In the genomic region with DNA sequence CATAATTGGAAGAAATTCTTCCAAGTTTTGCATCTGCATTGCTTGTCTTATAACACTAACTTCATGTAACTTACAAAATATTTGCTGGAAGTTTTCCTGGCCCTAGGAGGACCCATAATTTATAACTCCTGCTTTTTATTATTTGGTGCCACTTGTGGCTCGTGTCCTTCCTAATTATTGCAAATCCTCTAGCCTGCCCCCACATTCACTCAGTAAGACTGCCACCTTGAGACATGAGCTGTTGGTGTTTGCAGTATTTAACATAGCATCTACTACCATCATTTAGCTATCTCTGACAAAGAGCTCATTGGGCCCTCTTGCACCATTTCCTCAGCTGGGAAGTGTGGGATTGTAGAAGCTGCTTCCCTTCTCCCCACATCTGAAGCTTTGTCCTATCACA, we compare ENCODE assay signal across 23 cellular contexts. TPM values are rescaled to one million over a fixed set of nuclear protein-coding genes. Genes with fewer than 3 reads are reported as not detected.
DNase-seq lines count a peak whose midpoint lies in the region; TF ChIP-seq lines count a peak whose summit lies in the region.
"Had no signal": no experiment of that assay in that cellular context is flagged by ENCODE, and none has a peak within 500 bp of the region (broad histone marks: within the 10 kb centered on the region; RNA-seq: fewer than 3 reads in every experiment).

No MANE protein-coding gene starts in this region.

- H3K27me3 ChIP-seq in mesendoderm (ENCODE audit: insufficient read depth, low read length, poor library complexity) (no peaks in the 10 kb centered on the region), esophagus squamous epithelium (no peaks in the 10 kb centered on the region)
- H3K27me3 ChIP-seq: testis had no signal

- H3K18ac ChIP-seq in mesendoderm (ENCODE audit: low read length) = no peak overlapping the region

- H3K4ac ChIP-seq in mesendoderm (ENCODE audit: low read depth, low read length) = no peak overlapping the region

- no peak overlapping the region for H4K8ac ChIP-seq in mesendoderm (ENCODE audit: low read depth, low read length)

- no peak overlapping the region for H3K9ac ChIP-seq in mesendoderm (ENCODE audit: low read length)

- H2AK5ac ChIP-seq in mesendoderm (ENCODE audit: low read length) = no peak overlapping the region

- H3K4me3 ChIP-seq in LNCaP clone FGC (ENCODE audit: low read depth, low read length) (no peak overlapping the region), mesendoderm (ENCODE audit: low read length) (no peak overlapping the region), OCI-LY7 (ENCODE audit: low read depth, low read length, poor library complexity, severe bottlenecking) (no peak overlapping the region), esophagus squamous epithelium (no peak overlapping the region)
- H3K4me3 ChIP-seq: psoas muscle, SK-N-MC, testis had no signal

- H3K27ac ChIP-seq in VCaP (peak overlapping the region; percentile 97), mesendoderm (ENCODE audit: low read depth, low read length) (no peak overlapping the region), OCI-LY7 (ENCODE audit: low read depth, low read length, poor library complexity, severe bottlenecking) (no peak overlapping the region), esophagus squamous epithelium (no peak overlapping the region)
- H3K27ac ChIP-seq: psoas muscle, SK-N-MC, testis had no signal

- H3K23ac ChIP-seq in mesendoderm (ENCODE audit: low read length) = no peak overlapping the region

- no peaks in the 10 kb centered on the region for H3K9me2 ChIP-seq in OCI-LY7 (ENCODE audit: insufficient read depth, low read length)

- H3K36me3 ChIP-seq in mesendoderm (ENCODE audit: control insufficient read depth, insufficient read depth, low read length) (no peaks in the 10 kb centered on the region), OCI-LY7 (ENCODE audit: insufficient read depth, low read length) (no peaks in the 10 kb centered on the region), esophagus squamous epithelium (no peaks in the 10 kb centered on the region)

- CTCF ChIA-PET in OCI-LY7 (lab: Charles Lee; ENCODE audit: unreplicated experiment) = no interaction called here

- TF ChIP-seq POLR2A in esophagus squamous epithelium (IDR thresholded peaks at IDR 0.05) = no peak

- no peak overlapping the region for H2BK15ac ChIP-seq in mesendoderm (replicated peaks; ENCODE audit: low read depth)

- H2AFZ ChIP-seq in OCI-LY7 (ENCODE audit: low read length) = no peak overlapping the region

- H2BK120ac ChIP-seq in mesendoderm (ENCODE audit: low read depth, low read length) = no peak overlapping the region

- no peak overlapping the region for H4K5ac ChIP-seq in mesendoderm (ENCODE audit: low read length)

- intact Hi-C loops in OCI-LY7 (cut with micrococcal nuclease; ENCODE audit: unreplicated experiment) = no loop called here
- intact Hi-C loops in esophagus squamous epithelium (cut with DNase I) = no loop called here

- H3K9me3 ChIP-seq in OCI-LY7 (ENCODE audit: low read length) (no peaks in the 10 kb centered on the region), esophagus squamous epithelium (peaks cover 0 to 4% (median 0%) of the 10 kb centered on the region in 3 donors)
- H3K9me3 ChIP-seq: psoas muscle, testis had no signal

- no peak overlapping the region for H3K4me2 ChIP-seq in mesendoderm (ENCODE audit: low read length)
- no peak overlapping the region for H3K4me2 ChIP-seq in OCI-LY7 (ENCODE audit: low read length)

- no peak overlapping the region for H3K56ac ChIP-seq in mesendoderm (ENCODE audit: low read length)

- POLR2A ChIA-PET in OCI-LY7 (lab: Charles Lee) = interaction anchor here (0.6 to 1.2 kb wide), 3 partner anchors 16 to 40 kb away, joined by 3 to 4 read pairs (median 3); no protein-coding TSS in a partner anchor

- DNase-seq in GM10266 (ENCODE audit: extremely low spot score) = no peak
- no peak for DNase-seq in LNCaP clone FGC (ENCODE audit: low read depth)
- peak; percentile 52 for DNase-seq in mesendoderm
- DNase-seq in OCI-LY7 (ENCODE audit: low spot score) = no peak
- DNase-seq in stimulated activated CD4-positive, alpha-beta T cell treated with anti-CD3 and anti-CD28 coated beads, Interleukin-2, amount 100 ng/mL, for 24 hours = no peak
- DNase-seq in esophagus squamous epithelium (lab: John Stamatoyannopoulos, UW) = no peak
- DNase-seq: activated CD4-positive, alpha-beta T cell treated with anti-CD3 and anti-CD28 coated beads for 4 hours; activated CD8-positive, alpha-beta memory T cell treated with anti-CD3 and anti-CD28 coated beads for 24 hours; activated effector memory CD4-positive, alpha-beta T cell treated with Interleukin-2 at 50 U/mL for 16 hours; activated naive CD8-positive, alpha-beta T cell treated with anti-CD3 and anti-CD28 coated beads for 36 hours; cortex of kidney; hypothalamus; MM.1S; NCI-H146; NCI-H2107; NCI-H510A; psoas muscle; RPMI8226; stimulated activated naive CD8-positive, alpha-beta T cell treated with anti-CD3 and anti-CD28 coated beads, Interleukin-15, Interleukin-2, amounts not matched to agents 100 U/mL and 50 U/mL, for 24 hours; T-helper 17 cell; testis had no signal

- peaks cover 8% of the 10 kb centered on the region for H4K20me1 ChIP-seq in OCI-LY7 (ENCODE audit: insufficient read depth, low read length)

- no peak overlapping the region for H2BK5ac ChIP-seq in mesendoderm (ENCODE audit: low read length)

- no peaks in the 10 kb centered on the region for H3K79me2 ChIP-seq in mesendoderm (ENCODE audit: control insufficient read depth, insufficient read depth, low read length)
- H3K79me2 ChIP-seq in OCI-LY7 (ENCODE audit: insufficient read depth, low read depth, low read length) = no peaks in the 10 kb centered on the region

- TF ChIP-seq CTCF in GM10266 (IDR thresholded peaks at IDR 0.05; ENCODE audit: control insufficient read depth, insufficient read depth, low read depth, missing control alignments) (peak; percentile 6), LNCaP clone FGC (IDR thresholded peaks at IDR 0.05; ENCODE audit: control insufficient read depth, extremely low read depth, insufficient read depth) (peak; percentile 20; the same call in 1 of the 2 replicates), VCaP (conservative IDR thresholded peaks at IDR 0.05) (no peak), OCI-LY7 (conservative IDR thresholded peaks at IDR 0.05; ENCODE audit: low read length) (no peak), esophagus squamous epithelium (IDR thresholded peaks at IDR 0.05) (no peak)

- H3K79me1 ChIP-seq in mesendoderm (ENCODE audit: low read length) = peaks cover 5% of the 10 kb centered on the region

- no peaks in the 10 kb centered on the region for H3K4me1 ChIP-seq in mesendoderm (ENCODE audit: control insufficient read depth, low read depth, low read length)
- H3K4me1 ChIP-seq in OCI-LY7 (ENCODE audit: insufficient read depth, low read length, poor library complexity, severe bottlenecking) = peaks cover 8% of the 10 kb centered on the region
- H3K4me1 ChIP-seq in esophagus squamous epithelium = peaks cover 5 to 52% (median 16%) of the 10 kb centered on the region in 3 donors

- no CpG with 5 or more reads among the region's 1 CpG for WGBS in mesendoderm (ENCODE audit: extremely low coverage, insufficient coverage, low lambda C conversion rate)
- 71 to 80% methylated on average over 1 of the region's 1 CpG for WGBS in esophagus squamous epithelium, 2 donors

- BruUV-seq in OCI-LY7 (replicated peaks; lab: Mats Ljungman, UMichigan) = no TSS peak

RNA-seq across cellular contexts. Expression of a gene that starts 49.5 kb away (rescaled TPM):
- polyA plus RNA-seq in mesendoderm (2013, experiment 1 of 2) = 31.4 TPM
- 30.9 TPM for polyA plus RNA-seq in mesendoderm (2013, experiment 2 of 2)
- total RNA-seq in OCI-LY7 (2014; rRNA removed; shearing (Covaris generic)) = 47.9 and 57.1 TPM in 2 replicates
- total RNA-seq in OCI-LY7 (2022) (64.3 and 68.0 TPM in 2 replicates), esophagus squamous epithelium (10 to 100 TPM; 29.0 to 64.1 (median 48.1) TPM)

RNA-seq across cellular contexts. Expression of a gene that starts 49.8 kb away (rescaled TPM):
- 11.0 TPM for polyA plus RNA-seq in mesendoderm (2013, experiment 1 of 2)
- polyA plus RNA-seq in mesendoderm (2013, experiment 2 of 2) = 9.4 TPM
- total RNA-seq in OCI-LY7 (2014; rRNA removed; shearing (Covaris generic)) = 9.4 and 15.4 TPM in 2 replicates
- total RNA-seq in OCI-LY7 (2022) = 12.7 and 14.2 TPM in 2 replicates
- total RNA-seq in esophagus squamous epithelium = 1 to 10 TPM; 1.2 to 3.9 (median 3.7) TPM

Comparison
In these comparisons a context has a peak if more than half of its experiments do, and no peak if none do; other contexts are left out.
1. CTCF ChIP-seq: peak in GM10266 (single experiment) and LNCaP clone FGC (single experiment); none in VCaP (single experiment), OCI-LY7 (single experiment) and esophagus squamous epithelium (0 of 6).